ENCODE assay signal across 12 cellular contexts in genomic region chr12:3303410-3304136, GRCh38.
DNase-seq lines count a peak whose midpoint lies in the region; ATAC-seq and TF ChIP-seq lines count a peak whose summit lies in the region.
"Had no signal": no experiment of that assay in that cellular context is flagged by ENCODE, and none has a peak within 500 bp of the region (broad histone marks: within the 10 kb centered on the region; RNA-seq: fewer than 3 reads in every experiment).

No MANE protein-coding gene starts in this region.

- intact Hi-C loops in PC-9 (cut with micrococcal nuclease; ENCODE audit: unreplicated experiment) = loop anchor here (1.0 to 10.0 kb wide), 4 partner anchors 12 to 341 kb away; partner anchors contain the start of gene TSPAN9

- peaks cover 15% of the 10 kb centered on the region for H3K27me3 ChIP-seq in AG04450 (ENCODE audit: control insufficient read depth, insufficient read depth, low read length)
- no peaks in the 10 kb centered on the region for H3K27me3 ChIP-seq in PC-9 (ENCODE audit: insufficient read depth, low read depth)
- no peaks in the 10 kb centered on the region for H3K27me3 ChIP-seq in CD8-positive, alpha-beta memory T cell (ENCODE audit: insufficient read depth, low read length, poor library complexity, severe bottlenecking)

- H3K27ac ChIP-seq in AG04450 (ENCODE audit: low read depth, low read length) (no peak overlapping the region), PC-9 (peak overlapping the region; percentile 39)
- H3K27ac ChIP-seq in CD8-positive, alpha-beta memory T cell (ENCODE audit: low read depth, low read length) = no peak overlapping the region
- H3K27ac ChIP-seq: tibial artery had no signal

- H3K27ac Mint-ChIP-seq in CD8-positive, alpha-beta memory T cell = no peak overlapping the region
- H3K27ac Mint-ChIP-seq: CD4-positive, CD25-positive, alpha-beta regulatory T cell had no signal

- H3K36me3 ChIP-seq in PC-9 (ENCODE audit: low read depth) = no peaks in the 10 kb centered on the region
- H3K36me3 ChIP-seq in CD8-positive, alpha-beta memory T cell (ENCODE audit: insufficient read depth, low read length) = no peaks in the 10 kb centered on the region
- H3K36me3 ChIP-seq: tibial artery had no signal

- H3K4me1 ChIP-seq in PC-9 (replicated peaks; ENCODE audit: insufficient read depth) = peaks cover 35% of the 10 kb centered on the region
- H3K4me1 ChIP-seq in CD8-positive, alpha-beta memory T cell (ENCODE audit: insufficient read depth, low read length) = peaks cover 6% of the 10 kb centered on the region

- TF ChIP-seq CTCF in AG04450 (IDR thresholded peaks at IDR 0.05; ENCODE audit: low read depth, low read length) (peak; percentile 11; the same call in 1 of the 2 replicates), PC-9 (conservative IDR thresholded peaks at IDR 0.05) (no peak), epithelial cell of proximal tubule (conservative IDR thresholded peaks at IDR 0.05; ENCODE audit: low read depth, low read length) (peak; percentile 31)

- H3K9me3 ChIP-seq in AG04450 (ENCODE audit: control insufficient read depth, insufficient read depth, low read length) = no peaks in the 10 kb centered on the region; the same call in 1 of the 2 replicates
- H3K9me3 ChIP-seq in PC-9 (ENCODE audit: insufficient read depth, low read depth) = no peaks in the 10 kb centered on the region
- H3K9me3 ChIP-seq in CD8-positive, alpha-beta memory T cell (ENCODE audit: low read length) = no peaks in the 10 kb centered on the region
- H3K9me3 ChIP-seq: tibial artery had no signal

- peaks cover 13 to 23% of the 10 kb centered on the region in 2 donors for H3K27me3 Mint-ChIP-seq in CD8-positive, alpha-beta memory T cell

- H3K9me2 ChIP-seq in PC-9 (ENCODE audit: insufficient read depth) = no peaks in the 10 kb centered on the region

- DNase-seq in AG04450 (ENCODE audit: low read depth, low spot score) (no peak), HK-2 (ENCODE audit: unreplicated experiment) (peak; percentile 37), PC-9 (no peak), epithelial cell of proximal tubule (ENCODE audit: low read depth) (no peak), 8988T (no peak)
- DNase-seq in CD8-positive, alpha-beta memory T cell = no peak
- no peak for DNase-seq in stimulated activated naive CD4-positive, alpha-beta T cell treated with Interleukin-2 at 50 U/mL for 16 hours (lab: John Stamatoyannopoulos, UW)
- DNase-seq: CD4-positive, CD25-positive, alpha-beta regulatory T cell; effector CD4-positive, alpha-beta T cell; NCI-H187; tibial artery had no signal

- H3K36me3 Mint-ChIP-seq in CD8-positive, alpha-beta memory T cell = no peaks in the 10 kb centered on the region
- H3K36me3 Mint-ChIP-seq: CD4-positive, CD25-positive, alpha-beta regulatory T cell had no signal

- peaks cover 11 to 12% (median 12%) of the 10 kb centered on the region in 3 donors for H3K4me1 Mint-ChIP-seq in CD8-positive, alpha-beta memory T cell

- no peaks in the 10 kb centered on the region for H3K9me3 Mint-ChIP-seq in CD8-positive, alpha-beta memory T cell

- no peaks in the 10 kb centered on the region for H3K79me2 ChIP-seq in PC-9 (ENCODE audit: low read depth)

- H4K20me1 ChIP-seq in PC-9 (ENCODE audit: insufficient read depth) = no peaks in the 10 kb centered on the region

- H3K4me3 Mint-ChIP-seq in CD8-positive, alpha-beta memory T cell = no peak overlapping the region
- H3K4me3 Mint-ChIP-seq: CD4-positive, CD25-positive, alpha-beta regulatory T cell had no signal

- POLR2A ChIA-PET in AG04450 (lab: Yijun Ruan, JAX) (no interaction called here), PC-9 (lab: Charles Lee; ENCODE audit: unreplicated experiment) (no interaction called here)
- POLR2A ChIA-PET in CD8-positive, alpha-beta memory T cell (lab: Charles Lee) = no interaction called here

- ATAC-seq in GM18517 (IDR thresholded peaks at IDR 0.05; ENCODE audit: unreplicated experiment) = no peak

- CTCF ChIA-PET in AG04450 (lab: Charles Lee) (interaction anchor here (1.0 to 1.1 kb wide), 3 partner anchors 10 to 500 kb away, joined by 3 to 5 read pairs (median 4); no protein-coding TSS in a partner anchor), PC-9 (lab: Charles Lee) (interaction anchor here (1.7 kb wide), 1 partner anchor 500 kb away, joined by 4 read pairs; no protein-coding TSS in a partner anchor)
- CTCF ChIA-PET in CD8-positive, alpha-beta memory T cell (lab: Charles Lee) = interaction anchor here (1.3 kb wide), 1 partner anchor 500 kb away, joined by 3 read pairs; no protein-coding TSS in a partner anchor

- H3K4me2 ChIP-seq in PC-9 = peak overlapping the region; percentile 32

- H2AFZ ChIP-seq in PC-9 = no peak overlapping the region

- no TSS peak for BruUV-seq in PC-9 (replicated peaks; lab: Mats Ljungman, UMichigan)

- H3K4me3 ChIP-seq in AG04450 (ENCODE audit: low read depth, low read length) = no peak overlapping the region
- H3K4me3 ChIP-seq in PC-9 = no peak overlapping the region
- H3K4me3 ChIP-seq in epithelial cell of proximal tubule (ENCODE audit: low read depth, low read length) = no peak overlapping the region
- no peak overlapping the region for H3K4me3 ChIP-seq in CD8-positive, alpha-beta memory T cell (ENCODE audit: low read length)
- H3K4me3 ChIP-seq: tibial artery had no signal

- H3F3A ChIP-seq in PC-9 (ENCODE audit: insufficient read depth, low read depth) = peaks cover 13% of the 10 kb centered on the region
